In the genomic region with DNA sequence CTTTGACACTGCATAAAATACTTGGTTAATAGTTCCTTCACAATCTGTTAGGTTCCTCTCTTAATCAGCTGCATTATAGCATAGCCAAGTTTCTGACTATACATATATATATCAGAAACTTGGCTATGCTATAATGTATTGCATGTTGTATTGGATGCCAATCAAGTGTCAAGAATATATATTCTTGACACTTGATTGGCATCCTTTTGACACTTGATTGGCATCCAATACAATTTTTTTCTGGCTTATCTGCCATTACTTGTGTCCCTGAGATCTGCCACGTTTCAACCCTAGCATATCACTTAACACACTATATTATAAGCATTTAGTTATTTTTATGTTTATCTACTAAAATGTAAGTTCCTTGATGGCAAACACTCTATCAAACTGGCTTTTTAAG, we compare ENCODE assay signal across 34 cellular contexts.
"Had no signal": no experiment of that assay in that cellular context is flagged by ENCODE, and none has a peak within 500 bp of the region (broad histone marks: within the 10 kb centered on the region; RNA-seq: fewer than 3 reads in every experiment).

No MANE protein-coding gene starts in this region.

- DNase-seq: Karpas-422, Kasumi-1, MG63, MM.1S, MV-4-11, NCI-H1048, NCI-H1092, NCI-H1092 treated with DMSO at 0.1 percent for 48 hours, NCI-H1105, NCI-H1105 treated with DMSO at 0.1 percent for 48 hours, NCI-H1417, NCI-H1417 treated with DMSO at 0.1 percent for 48 hours, NCI-H1436, NCI-H1436 treated with DMSO at 0.1 percent for 48 hours, NCI-H146, NCI-H1694, NCI-H1694 treated with DMSO at 0.1 percent for 48 hours, NCI-H187, NCI-H187 treated with DMSO at 0.1 percent for 48 hours, NCI-H1930, NCI-H2029, NCI-H2081, NCI-H2081 treated with DMSO at 0.1 percent for 48 hours, NCI-H2107, NCI-H2171, NCI-H2171 treated with DMSO at 0.1 percent for 48 hours, NCI-H2227 treated with DMSO at 0.1 percent for 48 hours, NCI-H226, NCI-H345, NCI-H446, NCI-H446 treated with DMSO at 0.1 percent for 48 hours, NCI-H510A, NCI-H510A treated with DMSO at 0.1 percent for 48 hours had no signal

- H3K4me2 ChIP-seq: KMS-11 had no signal

- H3K27ac ChIP-seq: KMS-11 had no signal

- H3K4me3 ChIP-seq: MG63 had no signal

- H3K9me3 ChIP-seq: MG63 had no signal

- H3K27me3 ChIP-seq: MG63 had no signal

- H3K36me3 ChIP-seq: MG63 had no signal

- H3K9ac ChIP-seq: KMS-11 had no signal
